Comparison of ENCODE assay signal across 1 cellular context in the genomic region with DNA sequence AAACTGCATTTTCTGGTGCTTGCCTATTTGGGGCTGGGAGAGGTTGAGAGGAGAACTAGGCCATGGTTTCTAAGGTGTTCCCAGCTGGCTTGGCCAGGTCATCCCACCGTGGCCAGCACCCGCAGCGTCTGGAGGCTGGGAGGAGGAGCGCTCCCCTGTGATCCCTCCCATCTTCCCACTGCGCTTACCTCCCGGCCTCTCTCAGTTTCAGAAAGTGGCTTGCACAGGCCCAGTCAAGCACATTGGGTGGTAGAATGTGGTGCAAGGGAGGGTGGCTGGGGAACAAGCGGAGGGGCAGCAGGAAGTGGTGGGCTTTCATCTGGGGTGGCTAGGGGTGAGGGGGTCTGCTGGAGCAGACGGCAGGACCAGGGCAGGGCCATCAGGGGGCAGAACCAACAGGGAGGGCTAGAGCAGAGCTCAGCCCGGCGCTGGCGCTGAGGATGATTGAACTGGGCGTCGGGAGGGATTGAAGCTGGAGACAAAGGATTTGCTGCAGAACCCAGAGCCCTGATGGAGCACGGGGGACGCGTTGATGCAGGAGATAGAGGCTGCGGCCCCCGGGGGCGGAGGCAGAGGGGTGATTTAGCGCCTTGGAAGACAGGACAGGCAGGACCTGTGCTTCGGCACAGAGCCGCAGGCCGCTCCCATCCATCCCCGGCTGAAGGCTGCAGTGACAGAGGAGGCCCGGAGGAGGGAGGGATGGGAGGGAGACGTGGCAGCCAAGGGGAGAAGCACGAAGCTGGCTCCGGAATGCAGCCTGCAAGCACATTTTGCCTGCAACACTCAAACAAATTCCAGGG.
TF ChIP-seq lines count a peak whose summit lies in the region.

No MANE protein-coding gene starts in this region.

TF ChIP-seq in IMR-90, 13 proteins besides CTCF, POLR2A, EP300 and RAD21 (continued from another document):
- TF ChIP-seq CEBPB (IDR thresholded peaks at IDR 0.05; ENCODE audit: low read depth, low read length) (no peak), CHD1 (IDR thresholded peaks at IDR 0.05; ENCODE audit: low read depth, low read length) (no peak), RCOR1 (IDR thresholded peaks at IDR 0.05; ENCODE audit: insufficient replicate concordance, low read length) (no peak), NFE2L2 (IDR thresholded peaks at IDR 0.05; ENCODE audit: low read depth, low read length) (no peak), SMC3 (IDR thresholded peaks at IDR 0.05; ENCODE audit: low read depth, low read length) (no peak), MAZ (IDR thresholded peaks at IDR 0.05; ENCODE audit: borderline replicate concordance, low read depth, low read length) (no peak), FOS (IDR thresholded peaks at IDR 0.05; ENCODE audit: low read depth, low read length) (no peak), BHLHE40 (IDR thresholded peaks at IDR 0.05; ENCODE audit: low read depth, low read length) (no peak)
- TF ChIP-seq, protein P1, sequence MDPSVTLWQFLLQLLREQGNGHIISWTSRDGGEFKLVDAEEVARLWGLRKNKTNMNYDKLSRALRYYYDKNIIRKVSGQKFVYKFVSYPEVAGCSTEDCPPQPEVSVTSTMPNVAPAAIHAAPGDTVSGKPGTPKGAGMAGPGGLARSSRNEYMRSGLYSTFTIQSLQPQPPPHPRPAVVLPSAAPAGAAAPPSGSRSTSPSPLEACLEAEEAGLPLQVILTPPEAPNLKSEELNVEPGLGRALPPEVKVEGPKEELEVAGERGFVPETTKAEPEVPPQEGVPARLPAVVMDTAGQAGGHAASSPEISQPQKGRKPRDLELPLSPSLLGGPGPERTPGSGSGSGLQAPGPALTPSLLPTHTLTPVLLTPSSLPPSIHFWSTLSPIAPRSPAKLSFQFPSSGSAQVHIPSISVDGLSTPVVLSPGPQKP (IDR thresholded peaks at IDR 0.05; ENCODE audit: borderline replicate concordance, low read depth, low read length), result no peak
TF ChIP-seq in IMR-90: peak in this region for 0.
